Comparison of ENCODE assay signal across 8 cellular contexts in genomic region chr5:171418982-171419662, GRCh38. TPM values are rescaled to one million over a fixed set of nuclear protein-coding genes. Genes with fewer than 3 reads are reported as not detected.
A peak's percentile ranks its signal among the peaks of the same experiment; 100 is the strongest.
DNase-seq lines count a peak whose midpoint lies in the region; ATAC-seq and TF ChIP-seq lines count a peak whose summit lies in the region.

FGF18 (plus strand) TSS chr5:171419647; CDS start chr5:171420200, 553 bp downstream.

- H3K4me3 Mint-ChIP-seq in T-cell = peak within 1 kb of the TSS; percentile 70 to 84 (median 81)

- intact Hi-C loops in colonic mucosa (cut with DNase I) = loop anchor here (5.0 kb wide), 1 partner anchor 488 kb away; no protein-coding TSS in a partner anchor

- H3K4me3 ChIP-seq in colonic mucosa = peak within 1 kb of the TSS; percentile 30

- no peaks in the 10 kb centered on the region for H3K36me3 Mint-ChIP-seq in T-cell

- no peaks in the 10 kb centered on the region for H3K9me3 ChIP-seq in colonic mucosa

- peaks cover 15 to 29% of the 10 kb centered on the region in 2 donors for H3K27me3 Mint-ChIP-seq in T-cell

- H3K9ac ChIP-seq in colonic mucosa (ENCODE audit: low read depth in 2 of 2, low read length in 2 of 2) = peak within 1 kb of the TSS in 1 of 2 donors; percentile 19

- in situ Hi-C loops in ACHN (cut with HindIII; ENCODE audit: low pct_ligation_motif_present, low pct_unique_long_range_greater_than_20kb, low sequenced_read_pairs) = no loop called here

- H3K9me3 Mint-ChIP-seq in T-cell = no peaks in the 10 kb centered on the region

- peaks cover 13 to 19% (median 19%) of the 10 kb centered on the region in 3 donors for H3K4me1 Mint-ChIP-seq in T-cell

- no peak within 1 kb of the TSS for H3K27ac ChIP-seq in colonic mucosa

- H3K27ac Mint-ChIP-seq in T-cell = peak within 1 kb of the TSS in 1 of 2 donors; percentile 52

- CTCF ChIA-PET in T-cell (lab: Charles Lee) = interaction anchor here in 1 of 2 donors (0.6 to 1.0 kb wide), 3 partner anchors 463 to 488 kb away, joined by 3 to 4 read pairs (median 3); no protein-coding TSS in a partner anchor

- POLR2A ChIA-PET in T-cell (lab: Charles Lee) = interaction anchor here in 1 of 2 donors (0.6 to 0.7 kb wide), 3 partner anchors 587 to 1719 kb away, joined by 3 read pairs; partner anchors contain the start of gene FBXW11

- peak; percentile 1 for TF ChIP-seq CTCF in colonic mucosa (IDR thresholded peaks at IDR 0.05)

- DNase-seq in ACHN = peak; percentile 44
- peak in 8 of 34 experiments; percentile 5 to 34 (median 12) for DNase-seq in T-cell
- peak; percentile 47 for DNase-seq in colonic mucosa
- peak; percentile 43 for DNase-seq in left lobe of liver (ENCODE audit: low spot score)
- DNase-seq in stimulated activated CD8-positive, alpha-beta memory T cell treated with anti-CD3 and anti-CD28 coated beads, Interleukin-4, amount 100 ng/mL, for 48 hours = peak; percentile 51
- DNase-seq in NCI-H2081 treated with DMSO at 0.1 percent for 48 hours (lab: John Stamatoyannopoulos, UW) = no peak

- ATAC-seq in GM18511 (IDR thresholded peaks at IDR 0.05; ENCODE audit: unreplicated experiment) (peak; percentile 51), HG03442 (IDR thresholded peaks at IDR 0.05; ENCODE audit: unreplicated experiment) (peak; percentile 47), T-cell (replicated peaks in 1 of 4) (peak; percentile 8 to 36 (median 31)), left lobe of liver (peak; percentile 36)

- peaks cover 14% of the 10 kb centered on the region for H3K4me1 ChIP-seq in colonic mucosa

- no peaks in the 10 kb centered on the region for H3K36me3 ChIP-seq in colonic mucosa

- peaks cover 15% of the 10 kb centered on the region for H3K27me3 ChIP-seq in colonic mucosa

RNA-seq across cellular contexts. Expression of gene FGF18, which starts in this region (rescaled TPM):
- total RNA-seq in T-cell (under 1 TPM in 4 of 5 donors, not detected in 1; 0.16 to 0.58 (median 0.21) TPM), colonic mucosa (under 1 TPM in 1 of 2 donors, not detected in 1; 0.35 TPM), left lobe of liver (not detected)

Comparison
In these comparisons a context has a peak if more than half of its experiments do, and no peak if none do; other contexts are left out.
1. Peak in ATAC-seq in T-cell; RNA of the gene not detected or under 1 TPM.
2. Peak in DNase-seq and H3K4me3 ChIP-seq in colonic mucosa; RNA of the gene not detected or under 1 TPM.
3. Peak in DNase-seq and ATAC-seq in left lobe of liver; RNA of the gene not detected or under 1 TPM.